Comparison of ENCODE assay signal across 14 cellular contexts in the genomic region with DNA sequence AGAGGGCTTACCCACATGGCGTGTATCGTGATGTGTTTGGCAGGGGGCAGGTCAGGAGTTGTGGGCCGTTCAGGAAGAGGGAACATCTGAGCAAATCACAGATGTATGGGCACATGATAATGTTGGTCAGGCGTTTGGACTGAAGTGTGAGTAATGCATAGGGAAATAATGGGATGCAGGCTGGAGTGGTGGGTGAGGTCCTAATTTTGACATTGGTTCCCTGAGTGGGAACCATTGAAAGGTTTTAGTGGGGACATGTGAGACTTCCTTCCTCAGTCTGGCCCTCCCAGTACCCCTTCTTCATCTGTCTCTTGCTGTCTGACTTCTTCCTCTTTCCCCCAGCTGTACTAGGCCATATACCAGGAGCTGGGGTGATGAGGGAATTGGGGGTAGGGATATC. TPM values are rescaled to one million over a fixed set of nuclear protein-coding genes. Genes with fewer than 3 reads are reported as not detected.
DNase-seq lines count a peak whose midpoint lies in the region; ATAC-seq and TF ChIP-seq lines count a peak whose summit lies in the region.
"Had no signal": no experiment of that assay in that cellular context is flagged by ENCODE, and none has a peak within 500 bp of the region (broad histone marks: within the 10 kb centered on the region; RNA-seq: fewer than 3 reads in every experiment).

No MANE protein-coding gene starts in this region.

- peaks cover 88% of the 10 kb centered on the region for H3K4me1 Mint-ChIP-seq in CD8-positive, alpha-beta T cell (ENCODE audit: low read depth)
- H3K4me1 Mint-ChIP-seq in activated CD4-positive, alpha-beta memory T cell treated with anti-CD3 and anti-CD28 coated beads for 36 hours (ENCODE audit: low read depth) = peaks cover 91% of the 10 kb centered on the region
- H3K4me1 Mint-ChIP-seq in HFFc6 (ENCODE audit: low read depth) = peaks cover 75% of the 10 kb centered on the region

- H3K14ac ChIP-seq in mesenchymal stem cell (ENCODE audit: low read length in 2 of 2) = no peak overlapping the region

- H3K9me3 ChIP-seq in CD8-positive, alpha-beta T cell (ENCODE audit: low read length) = no peaks in the 10 kb centered on the region
- no peaks in the 10 kb centered on the region for H3K9me3 ChIP-seq in right lobe of liver
- H3K9me3 ChIP-seq in mesenchymal stem cell (ENCODE audit: control insufficient read depth, low read length) = no peaks in the 10 kb centered on the region
- H3K9me3 ChIP-seq: ascending aorta, SJCRH30 had no signal

- peak overlapping the region; percentile 20 for H3K4me3 Mint-ChIP-seq in CD8-positive, alpha-beta T cell
- peak overlapping the region; percentile 58 for H3K4me3 Mint-ChIP-seq in activated CD4-positive, alpha-beta memory T cell treated with anti-CD3 and anti-CD28 coated beads for 36 hours
- H3K4me3 Mint-ChIP-seq in HFFc6 = no peak overlapping the region
- H3K4me3 Mint-ChIP-seq: neural crest cell had no signal

- peaks cover 27% of the 10 kb centered on the region for H3K36me3 Mint-ChIP-seq in CD8-positive, alpha-beta T cell
- H3K36me3 Mint-ChIP-seq in activated CD4-positive, alpha-beta memory T cell treated with anti-CD3 and anti-CD28 coated beads for 36 hours = peaks cover 7% of the 10 kb centered on the region
- H3K36me3 Mint-ChIP-seq in HFFc6 (ENCODE audit: low read depth) = no peaks in the 10 kb centered on the region; the same call in 1 of the 2 replicates

- H4K8ac ChIP-seq in mesenchymal stem cell (ENCODE audit: low read length) = no peak overlapping the region

- H3K4ac ChIP-seq in mesenchymal stem cell (ENCODE audit: low read depth in 1 of 2, low read length in 2 of 2) = no peak overlapping the region

- no peak overlapping the region for H2BK15ac ChIP-seq in mesenchymal stem cell (ENCODE audit: low read depth, poor library complexity, severe bottlenecking)

- no peak overlapping the region for H3K27ac ChIP-seq in CD8-positive, alpha-beta T cell (ENCODE audit: low read depth, low read length)
- peak overlapping the region in 1 of 3 donors; percentile 7 for H3K27ac ChIP-seq in right lobe of liver
- no peak overlapping the region for H3K27ac ChIP-seq in mesenchymal stem cell (ENCODE audit: low read length, poor library complexity, severe bottlenecking)
- H3K27ac ChIP-seq: SJCRH30 had no signal

- peak overlapping the region in 1 of 2 experiments; percentile 59 for H2BK12ac ChIP-seq in mesenchymal stem cell (ENCODE audit: low read length in 2 of 2)

- POLR2A ChIA-PET in CD8-positive, alpha-beta T cell (lab: Charles Lee) = no interaction called here
- POLR2A ChIA-PET in activated CD4-positive, alpha-beta memory T cell treated with anti-CD3 and anti-CD28 coated beads for 36 hours (lab: Charles Lee) = interaction anchor here (0.6 kb wide), 1 partner anchor 30 kb away, joined by 5 read pairs; no protein-coding TSS in a partner anchor

- intact Hi-C loops in CD8-positive, alpha-beta T cell (cut with DNase I, micrococcal nuclease) = no loop called here
- intact Hi-C loops in activated CD4-positive, alpha-beta memory T cell treated with anti-CD3 and anti-CD28 coated beads for 36 hours (cut with micrococcal nuclease) = loop anchor here (5.0 kb wide), 1 partner anchor 1945 kb away; the partner anchor contains the start of gene RETREG1
- intact Hi-C loops in right lobe of liver (cut with DNase I) = no loop called here
- intact Hi-C loops in posterior vena cava (cut with DNase I) = no loop called here

- peaks cover 83% of the 10 kb centered on the region for H3K4me1 ChIP-seq in CD8-positive, alpha-beta T cell (ENCODE audit: insufficient read depth, low read length)
- H3K4me1 ChIP-seq in right lobe of liver (peaks cover 0 to 74% (median 22%) of the 10 kb centered on the region in 4 donors), mesenchymal stem cell (ENCODE audit: control insufficient read depth, insufficient read depth, low read depth, low read length) (peaks cover 21% of the 10 kb centered on the region)
- H3K4me1 ChIP-seq: SJCRH30 had no signal

- H3K36me3 ChIP-seq in CD8-positive, alpha-beta T cell (ENCODE audit: insufficient read depth, low read length) = no peaks in the 10 kb centered on the region
- H3K36me3 ChIP-seq in right lobe of liver (no peaks in the 10 kb centered on the region), mesenchymal stem cell (ENCODE audit: control insufficient read depth in 1 of 2, insufficient read depth in 2 of 2, low read depth in 1 of 2, low read length in 2 of 2) (peaks cover 5 to 21% of the 10 kb centered on the region in 2 experiments)
- H3K36me3 ChIP-seq: SJCRH30 had no signal

- no peak overlapping the region for H3K4me3 ChIP-seq in CD8-positive, alpha-beta T cell (ENCODE audit: low read depth, low read length)
- peak overlapping the region; percentile 38 for H3K4me3 ChIP-seq in GM12875 (ENCODE audit: low read depth, low read length)
- no peak overlapping the region for H3K4me3 ChIP-seq in right lobe of liver
- H3K4me3 ChIP-seq in mesenchymal stem cell (ENCODE audit: insufficient read depth in 1 of 2, low read depth in 1 of 2, low read length in 2 of 2) = no peak overlapping the region
- H3K4me3 ChIP-seq: ascending aorta, SJCRH30 had no signal

- H3K79me1 ChIP-seq in mesenchymal stem cell (replicated peaks; ENCODE audit: low read length, poor library complexity, severe bottlenecking) = peaks cover 20% of the 10 kb centered on the region

- CTCF ChIA-PET in CD8-positive, alpha-beta T cell (lab: Charles Lee) = interaction anchor here (2.5 to 2.6 kb wide), 2 partner anchors 13 to 24 kb away, joined by 12 to 14 read pairs; no protein-coding TSS in a partner anchor
- CTCF ChIA-PET in activated CD4-positive, alpha-beta memory T cell treated with anti-CD3 and anti-CD28 coated beads for 36 hours (lab: Charles Lee) = interaction anchor here (0.8 to 6.9 kb wide), 3 partner anchors 13 to 33 kb away, joined by 5 to 37 read pairs (median 7); no protein-coding TSS in a partner anchor

- no peak overlapping the region for H3K23ac ChIP-seq in mesenchymal stem cell (ENCODE audit: low read length in 2 of 2)

- H2AFZ ChIP-seq in mesenchymal stem cell (ENCODE audit: low read depth, low read length) = no peak overlapping the region

- TF ChIP-seq CTCF in CD8-positive, alpha-beta T cell (IDR thresholded peaks at IDR 0.05) = no peak
- TF ChIP-seq CTCF in GM12875 (IDR thresholded peaks at IDR 0.05; ENCODE audit: borderline replicate concordance, insufficient read depth, low read depth, low read length) (no peak), right lobe of liver (IDR thresholded peaks at IDR 0.05) (no peak), HFFc6 (IDR thresholded peaks at IDR 0.05) (no peak)

- no peaks in the 10 kb centered on the region for H3K27me3 Mint-ChIP-seq in CD8-positive, alpha-beta T cell (ENCODE audit: low read depth)
- H3K27me3 Mint-ChIP-seq in activated CD4-positive, alpha-beta memory T cell treated with anti-CD3 and anti-CD28 coated beads for 36 hours = no peaks in the 10 kb centered on the region
- no peaks in the 10 kb centered on the region; the same call in 1 of the 2 replicates for H3K27me3 Mint-ChIP-seq in HFFc6 (ENCODE audit: insufficient read depth)

- ATAC-seq in CD8-positive, alpha-beta T cell = no peak
- ATAC-seq in right lobe of liver = peak in 3 of 4 donors; percentile 2 to 25 (median 24)

- H3K18ac ChIP-seq in mesenchymal stem cell (ENCODE audit: low read depth in 1 of 2, low read length in 2 of 2) = no peak overlapping the region

- H2BK5ac ChIP-seq in mesenchymal stem cell (ENCODE audit: low read depth, low read length, poor library complexity, severe bottlenecking) = no peak overlapping the region

- no peak overlapping the region for H3K9ac ChIP-seq in mesenchymal stem cell (ENCODE audit: low read length)

- no peak overlapping the region for H4K91ac ChIP-seq in mesenchymal stem cell (ENCODE audit: low read length)

- peak overlapping the region; percentile 78 for H3K27ac Mint-ChIP-seq in CD8-positive, alpha-beta T cell
- H3K27ac Mint-ChIP-seq in activated CD4-positive, alpha-beta memory T cell treated with anti-CD3 and anti-CD28 coated beads for 36 hours = peak overlapping the region; percentile 81
- H3K27ac Mint-ChIP-seq in HFFc6 = no peak overlapping the region; the same call in 1 of the 2 replicates

- DNase-seq in CD8-positive, alpha-beta T cell = no peak
- DNase-seq in activated CD4-positive, alpha-beta memory T cell treated with anti-CD3 and anti-CD28 coated beads for 36 hours = no peak
- DNase-seq in right lobe of liver (no peak), posterior vena cava (ENCODE audit: low spot score) (no peak), HUDEP-2 (lab: John Stamatoyannopoulos, UW; ENCODE audit: unreplicated experiment in 76 of 76) (no peak), HFFc6 (no peak), mesenchymal stem cell (no peak)
- DNase-seq: activated CD4-positive, alpha-beta T cell treated with anti-CD3 and anti-CD28 coated beads, Interleukin-2, amount 50 U/mL, for 1 hour; H7; KG1; SJCRH30 had no signal

- H3K27me3 ChIP-seq in CD8-positive, alpha-beta T cell (ENCODE audit: insufficient read depth, low read length) = no peaks in the 10 kb centered on the region
- H3K27me3 ChIP-seq in right lobe of liver = no peaks in the 10 kb centered on the region
- H3K27me3 ChIP-seq in mesenchymal stem cell (ENCODE audit: control insufficient read depth in 1 of 2, insufficient read depth in 1 of 2, low read length in 2 of 2) = no peaks in the 10 kb centered on the region
- H3K27me3 ChIP-seq: ascending aorta, SJCRH30 had no signal

- TF ChIP-seq POLR2A in right lobe of liver (IDR thresholded peaks at IDR 0.05) = no peak

- no peaks in the 10 kb centered on the region for H3K9me3 Mint-ChIP-seq in CD8-positive, alpha-beta T cell
- no peaks in the 10 kb centered on the region for H3K9me3 Mint-ChIP-seq in activated CD4-positive, alpha-beta memory T cell treated with anti-CD3 and anti-CD28 coated beads for 36 hours
- no peaks in the 10 kb centered on the region for H3K9me3 Mint-ChIP-seq in HFFc6
- H3K9me3 Mint-ChIP-seq: neural crest cell had no signal

- no peak overlapping the region for H2AK5ac ChIP-seq in mesenchymal stem cell (ENCODE audit: low read length, severe bottlenecking)

- H3K4me2 ChIP-seq in mesenchymal stem cell (ENCODE audit: low read length, poor library complexity, severe bottlenecking) = no peak overlapping the region

- WGBS in right lobe of liver (ENCODE audit: insufficient coverage, low coverage, low lambda C conversion rate, missing lambda C conversion rate) = 66% methylated on average over 3 of the region's 4 CpGs
- 83% methylated on average over 4 of the region's 4 CpGs for WGBS in mesenchymal stem cell

- no peak overlapping the region for H2BK120ac ChIP-seq in mesenchymal stem cell (ENCODE audit: low read depth, low read length)

RNA-seq across cellular contexts. Expression of gene OTULIN, which starts 7.6 kb away (rescaled TPM):
- 100 to 1,000 TPM; 135 to 140 TPM for total RNA-seq in CD8-positive, alpha-beta T cell
- 10 to 100 TPM; 53.3 to 53.6 TPM for total RNA-seq in activated CD4-positive, alpha-beta memory T cell treated with anti-CD3 and anti-CD28 coated beads for 36 hours
- total RNA-seq in right lobe of liver (10 to 100 TPM; 25.2 to 34.8 (median 29.2) TPM), posterior vena cava (10 to 100 TPM; 24.6 to 26.9 TPM)
- total RNA-seq in HFFc6 (2021; fragmentation: NEBNext Ultra II Directional; extraction: Animal tissue kit (Norgen Biotek cat#: 25700)) = 10 to 100 TPM; 17.5 to 22.0 (median 21.3) TPM
- polyA plus RNA-seq in mesenchymal stem cell (2013, experiment 1 of 2) = 6.4 TPM
- polyA plus RNA-seq in mesenchymal stem cell (2013, experiment 2 of 2) = 6.7 TPM
